25 cellular contexts compared by ENCODE assay signal in the genomic region with DNA sequence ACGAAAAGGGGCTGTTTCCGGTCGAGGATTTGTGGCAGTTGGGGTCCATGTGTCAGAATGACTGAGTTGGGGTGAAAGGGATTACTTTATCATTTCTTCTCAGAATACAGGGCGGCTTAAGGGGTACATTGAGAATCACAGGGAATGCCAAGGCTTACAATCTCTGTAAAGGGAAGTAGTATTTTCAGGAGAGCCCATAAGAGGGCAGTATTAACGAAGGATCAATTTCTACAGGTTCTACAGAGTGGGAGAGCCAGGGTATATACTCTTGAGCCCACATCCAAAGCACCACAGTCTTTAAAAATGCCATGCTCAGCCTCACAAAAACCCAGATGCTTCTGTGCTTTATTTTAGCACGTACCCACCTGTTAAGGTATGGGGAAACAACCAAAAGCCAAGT.
A peak's percentile ranks its signal among the peaks of the same experiment; 100 is the strongest.
DNase-seq lines count a peak whose midpoint lies in the region; ATAC-seq and TF ChIP-seq lines count a peak whose summit lies in the region.
"Had no signal": no experiment of that assay in that cellular context is flagged by ENCODE, and none has a peak within 500 bp of the region (broad histone marks: within the 10 kb centered on the region; RNA-seq: fewer than 3 reads in every experiment).

No MANE protein-coding gene starts in this region.

- no peak overlapping the region for H3K27ac Mint-ChIP-seq in CD8-positive, alpha-beta T cell
- H3K27ac Mint-ChIP-seq: activated naive CD4-positive, alpha-beta T cell treated with anti-CD3 and anti-CD28 coated beads, Interleukin-2, amount 50 U/mL, for 72 hours; activated T-helper 1 cell treated with anti-CD3 and anti-CD28 coated beads, Interleukin-12 subunit alpha, Interleukin-12 subunit beta, Interleukin-2, Interleukin-4 antibody, amounts not matched to agents 30 ng/mL and 10 ng/mL and 1 ng/mL, durations not matched to agents 14 hours and 24 hours and 36 hours; dendritic cell treated with granulocyte-macrophage colony-stimulating factor and Interleukin-4, amounts not matched to agents 40 ng/mL and 50 ng/mL, for 4 days; stimulated activated effector memory CD8-positive, alpha-beta T cell treated with anti-CD3 and anti-CD28 coated beads, Interleukin-12 subunit alpha, Interleukin-12 subunit beta, amount 100 ng/mL, for 72 hours had no signal

- WGBS in thyroid gland, 2 donors, result 65 to 66% methylated on average over 6 of the region's 6 CpGs

- no peak for TF ChIP-seq POLR2A in thyroid gland (IDR thresholded peaks at IDR 0.05)

- no peaks in the 10 kb centered on the region for H3K9me3 Mint-ChIP-seq in CD8-positive, alpha-beta T cell
- H3K9me3 Mint-ChIP-seq: activated naive CD4-positive, alpha-beta T cell treated with anti-CD3 and anti-CD28 coated beads, Interleukin-2, amount 50 U/mL, for 72 hours; activated T-helper 1 cell treated with anti-CD3 and anti-CD28 coated beads, Interleukin-12 subunit alpha, Interleukin-12 subunit beta, Interleukin-2, Interleukin-4 antibody, amounts not matched to agents 30 ng/mL and 10 ng/mL and 1 ng/mL, durations not matched to agents 14 hours and 24 hours and 36 hours; stimulated activated effector memory CD8-positive, alpha-beta T cell treated with anti-CD3 and anti-CD28 coated beads, Interleukin-12 subunit alpha, Interleukin-12 subunit beta, amount 100 ng/mL, for 72 hours had no signal

- H3K4me3 ChIP-seq in thyroid gland (replicated peaks in 1 of 3), result no peak overlapping the region
- H3K4me3 ChIP-seq in CD8-positive, alpha-beta T cell (ENCODE audit: low read depth, low read length), result no peak overlapping the region
- H3K4me3 ChIP-seq: skin epidermis had no signal

- no peaks in the 10 kb centered on the region for H3K36me3 Mint-ChIP-seq in CD8-positive, alpha-beta T cell
- H3K36me3 Mint-ChIP-seq: activated naive CD4-positive, alpha-beta T cell treated with anti-CD3 and anti-CD28 coated beads, Interleukin-2, amount 50 U/mL, for 72 hours; CD8-positive, alpha-beta memory T cell; stimulated activated effector memory CD8-positive, alpha-beta T cell treated with anti-CD3 and anti-CD28 coated beads, Interleukin-12 subunit alpha, Interleukin-12 subunit beta, amount 100 ng/mL, for 72 hours had no signal

- H3K36me3 ChIP-seq in thyroid gland, result no peaks in the 10 kb centered on the region
- H3K36me3 ChIP-seq in CD8-positive, alpha-beta T cell (ENCODE audit: insufficient read depth, low read length), result no peaks in the 10 kb centered on the region

- ATAC-seq in CD8-positive, alpha-beta T cell, result no peak
- ATAC-seq: activated naive CD4-positive, alpha-beta T cell treated with anti-CD3 and anti-CD28 coated beads, Interleukin-2, amount 50 U/mL, for 72 hours; stimulated activated effector memory CD8-positive, alpha-beta T cell treated with anti-CD3 and anti-CD28 coated beads, Interleukin-12 subunit alpha, Interleukin-12 subunit beta, amount 100 ng/mL, for 72 hours had no signal

- CTCF ChIA-PET in CD8-positive, alpha-beta T cell (lab: Charles Lee), result no interaction called here

- peaks cover 4% of the 10 kb centered on the region for H3K27me3 Mint-ChIP-seq in CD8-positive, alpha-beta T cell (ENCODE audit: low read depth)
- H3K27me3 Mint-ChIP-seq: dendritic cell treated with granulocyte-macrophage colony-stimulating factor and Interleukin-4, amounts not matched to agents 40 ng/mL and 50 ng/mL, for 4 days had no signal

- no peaks in the 10 kb centered on the region for H3K4me1 ChIP-seq in thyroid gland
- H3K4me1 ChIP-seq in CD8-positive, alpha-beta T cell (ENCODE audit: insufficient read depth, low read length), result no peaks in the 10 kb centered on the region

- DNase-seq in DMS53 (lab: John Stamatoyannopoulos, UW) (peak; percentile 45), NAMALWA (ENCODE audit: low spot score) (peak; percentile 11), RPMI8226 (peak; percentile 8), GOT3 (lab: John Stamatoyannopoulos, UW) (no peak), thyroid gland (no peak), NCI-H446 treated with DMSO at 0.1 percent for 48 hours (lab: John Stamatoyannopoulos, UW) (no peak)
- DNase-seq in CD8-positive, alpha-beta T cell, result no peak
- DNase-seq: activated CD4-positive, alpha-beta T cell treated with anti-CD3 and anti-CD28 coated beads for 48 hours; aorta; caudate nucleus; CD8-positive, alpha-beta memory T cell; DMS79 treated with DMSO at 0.1 percent for 48 hours; mesenchymal stem cell; MM.1S; NCI-H146; NCI-H226; NK-92 treated with Interleukin-12 subunit alpha and Interleukin-12 subunit beta, amount 100 ng/mL, for 24 hours; Right ventricle myocardium superior; stimulated activated CD4-positive, alpha-beta T cell treated with anti-CD3 and anti-CD28 coated beads, Interleukin-2, amount 100 ng/mL, for 24 hours had no signal

- H3K9me3 ChIP-seq in thyroid gland, result no peaks in the 10 kb centered on the region
- no peaks in the 10 kb centered on the region for H3K9me3 ChIP-seq in CD8-positive, alpha-beta T cell (ENCODE audit: low read length)

- POLR2A ChIA-PET in CD8-positive, alpha-beta T cell (lab: Charles Lee), result no interaction called here

- peak; percentile 26; the same call in 1 of the 2 replicates for TF ChIP-seq CTCF in 22Rv1 (IDR thresholded peaks at IDR 0.05)
- no peak for TF ChIP-seq CTCF in thyroid gland (IDR thresholded peaks at IDR 0.05)
- TF ChIP-seq CTCF in CD8-positive, alpha-beta T cell (IDR thresholded peaks at IDR 0.05), result no peak

- H3K4me1 Mint-ChIP-seq in CD8-positive, alpha-beta T cell (ENCODE audit: low read depth), result no peaks in the 10 kb centered on the region
- H3K4me1 Mint-ChIP-seq: CD8-positive, alpha-beta memory T cell; stimulated activated effector memory CD8-positive, alpha-beta T cell treated with anti-CD3 and anti-CD28 coated beads, Interleukin-12 subunit alpha, Interleukin-12 subunit beta, amount 100 ng/mL, for 72 hours had no signal

- intact Hi-C loops in thyroid gland (cut with DNase I), result no loop called here
- intact Hi-C loops in CD8-positive, alpha-beta T cell (cut with DNase I, micrococcal nuclease), result no loop called here

- no peaks in the 10 kb centered on the region for H3K27me3 ChIP-seq in thyroid gland
- no peaks in the 10 kb centered on the region for H3K27me3 ChIP-seq in CD8-positive, alpha-beta T cell (ENCODE audit: insufficient read depth, low read length)

- H3K27ac ChIP-seq in 22Rv1, result no peak overlapping the region
- H3K27ac ChIP-seq in thyroid gland, result no peak overlapping the region
- no peak overlapping the region for H3K27ac ChIP-seq in CD8-positive, alpha-beta T cell (ENCODE audit: low read depth, low read length)
- H3K27ac ChIP-seq: skin epidermis had no signal

- H3K4me3 Mint-ChIP-seq in CD8-positive, alpha-beta T cell, result no peak overlapping the region
- H3K4me3 Mint-ChIP-seq: activated T-helper 1 cell treated with anti-CD3 and anti-CD28 coated beads, Interleukin-12 subunit alpha, Interleukin-12 subunit beta, Interleukin-2, Interleukin-4 antibody, amounts not matched to agents 30 ng/mL and 10 ng/mL and 1 ng/mL, durations not matched to agents 14 hours and 24 hours and 36 hours; CD8-positive, alpha-beta memory T cell; dendritic cell treated with granulocyte-macrophage colony-stimulating factor and Interleukin-4, amounts not matched to agents 40 ng/mL and 50 ng/mL, for 4 days; stimulated activated effector memory CD8-positive, alpha-beta T cell treated with anti-CD3 and anti-CD28 coated beads, Interleukin-12 subunit alpha, Interleukin-12 subunit beta, amount 100 ng/mL, for 72 hours had no signal

Comparison
In these comparisons a context has a peak if more than half of its experiments do, and no peak if none do; other contexts are left out.
1. DNase-seq: peak in DMS53 (single experiment), NAMALWA (single experiment) and RPMI8226 (single experiment); none in GOT3 (single experiment), thyroid gland (0 of 2), CD8-positive, alpha-beta T cell (0 of 7) and NCI-H446 treated with DMSO at 0.1 percent for 48 hours (single experiment).